ENCODE assay signal across 2 cellular contexts in genomic region chr7:112147752-112148435, GRCh38.
TF ChIP-seq lines count a peak whose summit lies in the region.

No MANE protein-coding gene starts in this region.

TF ChIP-seq in HEK293, 187 proteins besides CTCF, POLR2A, EP300 and RAD21 (continued from another document and continues in another):
- no peak for TF ChIP-seq PATZ1 (tag by site-specific recombination; IDR thresholded peaks at IDR 0.05)
- TF ChIP-seq HOXA7 (CRISPR knock-in tag; IDR thresholded peaks at IDR 0.05; ENCODE audit: borderline replicate concordance): no peak
- no peak for TF ChIP-seq ATF2 (tag by site-specific recombination; IDR thresholded peaks at IDR 0.05; ENCODE audit: low read depth)
- no peak for TF ChIP-seq KLF9 (tag by site-specific recombination; IDR thresholded peaks at IDR 0.05; ENCODE audit: low read depth)
- TF ChIP-seq ZXDB (tag by site-specific recombination; IDR thresholded peaks at IDR 0.05): no peak
- TF ChIP-seq ZNF416 (tag by site-specific recombination; IDR thresholded peaks at IDR 0.05): no peak
- no peak for TF ChIP-seq ZNF792 (tag by site-specific recombination; IDR thresholded peaks at IDR 0.05)
- TF ChIP-seq ZNF174 (tag by site-specific recombination; IDR thresholded peaks at IDR 0.05): no peak
- TF ChIP-seq BCL6B (tag by site-specific recombination; IDR thresholded peaks at IDR 0.05): peak; percentile 98
- TF ChIP-seq ZBTB48 (tag by site-specific recombination; IDR thresholded peaks at IDR 0.05): no peak
- TF ChIP-seq ZNF404 (tag by site-specific recombination; IDR thresholded peaks at IDR 0.05): no peak
- TF ChIP-seq ZBTB49 (tag by site-specific recombination; IDR thresholded peaks at IDR 0.05; ENCODE audit: low read depth): no peak
- TF ChIP-seq ZNF670 (tag by site-specific recombination; IDR thresholded peaks at IDR 0.05; ENCODE audit: low read depth): no peak
- peak; percentile 95 for TF ChIP-seq ZBTB17 (tag by site-specific recombination; IDR thresholded peaks at IDR 0.05)
- TF ChIP-seq EGR2 (tag by site-specific recombination; IDR thresholded peaks at IDR 0.05; ENCODE audit: low read depth): 0 out of 2 replicates have a peak, but pooled peaks have one; percentile 32
- no peak for TF ChIP-seq ZNF571 (tag by site-specific recombination; IDR thresholded peaks at IDR 0.05)
- peak; percentile 51 for TF ChIP-seq ZFHX2 (tag by site-specific recombination; conservative IDR thresholded peaks at IDR 0.05)
- TF ChIP-seq INSM2 (tag by site-specific recombination; IDR thresholded peaks at IDR 0.05): no peak

TF ChIP-seq in WTC11, 78 proteins besides CTCF, POLR2A, EP300 and RAD21 (continued from another document):
- TF ChIP-seq E2F1 (CRISPR knock-in tag; IDR thresholded peaks at IDR 0.05): no peak
- no peak for TF ChIP-seq PREB (CRISPR knock-in tag; IDR thresholded peaks at IDR 0.05; ENCODE audit: borderline replicate concordance)
- no peak for TF ChIP-seq JUN (CRISPR knock-in tag; IDR thresholded peaks at IDR 0.05)
- TF ChIP-seq NR1H2 (CRISPR knock-in tag; IDR thresholded peaks at IDR 0.05): no peak
- no peak for TF ChIP-seq SMAD3 (CRISPR knock-in tag; IDR thresholded peaks at IDR 0.05; ENCODE audit: borderline replicate concordance)
- no peak for TF ChIP-seq ATF6 (CRISPR knock-in tag; IDR thresholded peaks at IDR 0.05)
- no peak for TF ChIP-seq E2F5 (CRISPR knock-in tag; IDR thresholded peaks at IDR 0.05)
- TF ChIP-seq CREB1 (CRISPR knock-in tag; IDR thresholded peaks at IDR 0.05): no peak
- no peak for TF ChIP-seq ZNF263 (CRISPR knock-in tag; IDR thresholded peaks at IDR 0.05; ENCODE audit: low read depth)
- no peak for TF ChIP-seq ZMAT4 (CRISPR knock-in tag; IDR thresholded peaks at IDR 0.05)
- TF ChIP-seq ZNF425 (CRISPR knock-in tag; conservative IDR thresholded peaks at IDR 0.05): no peak
- no peak for TF ChIP-seq USF2 (CRISPR knock-in tag; IDR thresholded peaks at IDR 0.05)
- no peak for TF ChIP-seq ZSCAN18 (CRISPR knock-in tag; IDR thresholded peaks at IDR 0.05)
- no peak for TF ChIP-seq GTF2I (CRISPR knock-in tag; conservative IDR thresholded peaks at IDR 0.05)
- TF ChIP-seq GRHL2 (CRISPR knock-in tag; IDR thresholded peaks at IDR 0.05; ENCODE audit: insufficient replicate concordance, severe bottlenecking): no peak
- no peak for TF ChIP-seq ATF2 (CRISPR knock-in tag; IDR thresholded peaks at IDR 0.05; ENCODE audit: borderline replicate concordance, low read depth)
- TF ChIP-seq ZNF219 (CRISPR knock-in tag; IDR thresholded peaks at IDR 0.05; ENCODE audit: borderline replicate concordance): no peak
- no peak for TF ChIP-seq RELA (CRISPR knock-in tag; IDR thresholded peaks at IDR 0.05; ENCODE audit: borderline replicate concordance)
